ENCODE assay signal across 27 cellular contexts in genomic region chr10:97867220-97867800, GRCh38. TPM values are rescaled to one million over a fixed set of nuclear protein-coding genes. Genes with fewer than 3 reads are reported as not detected.
DNase-seq lines count a peak whose midpoint lies in the region; ATAC-seq, FAIRE-seq and TF ChIP-seq lines count a peak whose summit lies in the region.
"Had no signal": no experiment of that assay in that cellular context is flagged by ENCODE, and none has a peak within 500 bp of the region (broad histone marks: within the 10 kb centered on the region; RNA-seq: fewer than 3 reads in every experiment).

No MANE protein-coding gene starts in this region.

- no peak for TF ChIP-seq EP300 in sigmoid colon (IDR thresholded peaks at IDR 0.05)

- peak overlapping the region in 1 of 7 donors; percentile 8 for H3K27ac Mint-ChIP-seq in CD14-positive monocyte
- peak overlapping the region; percentile 28 to 41 for H3K27ac Mint-ChIP-seq in effector memory CD8-positive, alpha-beta T cell
- H3K27ac Mint-ChIP-seq: CD4-positive, alpha-beta T cell had no signal

- H3K9ac ChIP-seq in Loucy (ENCODE audit: low read depth, low read length, poor library complexity, severe bottlenecking): no peak overlapping the region

- H3K4me2 ChIP-seq in Loucy (ENCODE audit: low read depth, low read length, poor library complexity, severe bottlenecking): no peak overlapping the region

- no peaks in the 10 kb centered on the region for H3K9me2 ChIP-seq in Loucy (replicated peaks; ENCODE audit: low read depth, low read length)

- no peak for ATAC-seq in effector memory CD8-positive, alpha-beta T cell (replicated peaks)
- ATAC-seq: K562 had no signal

- no peak overlapping the region for H3K4me3 ChIP-seq in Loucy (ENCODE audit: low read length, poor library complexity, severe bottlenecking)
- H3K4me3 ChIP-seq in sigmoid colon: no peak overlapping the region
- H3K4me3 ChIP-seq: K562 had no signal

- no peaks in the 10 kb centered on the region for H3K36me3 Mint-ChIP-seq in CD14-positive monocyte
- no peaks in the 10 kb centered on the region for H3K36me3 Mint-ChIP-seq in effector memory CD8-positive, alpha-beta T cell (ENCODE audit: insufficient read depth)

- TF ChIP-seq POLR2A in sigmoid colon (IDR thresholded peaks at IDR 0.05): no peak

- intact Hi-C loops in CD14-positive monocyte (cut with micrococcal nuclease): loop anchor here in 1 of 2 donors (5.0 kb wide), 1 partner anchor 75 kb away; no protein-coding TSS in a partner anchor
- intact Hi-C loops in sigmoid colon (cut with DNase I): no loop called here

- no peak overlapping the region for H3K4me3 Mint-ChIP-seq in CD14-positive monocyte
- no peak overlapping the region for H3K4me3 Mint-ChIP-seq in effector memory CD8-positive, alpha-beta T cell
- H3K4me3 Mint-ChIP-seq: CD4-positive, alpha-beta T cell had no signal

- H3K27me3 ChIP-seq in Loucy (ENCODE audit: insufficient read depth, low read length, poor library complexity, severe bottlenecking) (no peaks in the 10 kb centered on the region), sigmoid colon (peaks cover 3 to 53% (median 5%) of the 10 kb centered on the region in 3 donors)

- TF ChIP-seq CTCF in CD14-positive monocyte (IDR thresholded peaks at IDR 0.05) (no peak), Loucy (conservative IDR thresholded peaks at IDR 0.05; ENCODE audit: low read length) (0 out of 2 replicates have a peak, but pooled peaks have one; percentile 5), sigmoid colon (IDR thresholded peaks at IDR 0.05) (no peak)

- H3K4me1 ChIP-seq in Loucy (ENCODE audit: insufficient read depth, low read length, poor library complexity, severe bottlenecking) (peaks cover 14% of the 10 kb centered on the region), sigmoid colon (peaks cover 0 to 7% (median 7%) of the 10 kb centered on the region in 4 donors)

- no peak overlapping the region for H2AFZ ChIP-seq in Loucy (ENCODE audit: low read length)

- peak; percentile 24 for DNase-seq in CD14-positive monocyte (ENCODE audit: low spot score)
- no peak for DNase-seq in effector memory CD8-positive, alpha-beta T cell
- DNase-seq in sigmoid colon: peak; percentile 21
- no peak for DNase-seq in urothelium cell line (ENCODE audit: low spot score)
- no peak for DNase-seq in NCI-H2171 treated with DMSO at 0.1 percent for 48 hours (lab: John Stamatoyannopoulos, UW)
- DNase-seq in HT-29 (ENCODE audit: low spot score): no peak
- DNase-seq: 8988T; ACHN; Calu3; CD4-positive, alpha-beta T cell; DMS79 treated with DMSO at 0.1 percent for 48 hours; GF-D8; Kasumi-1; MV-4-11; NCI-H1105; NCI-H146; NCI-H1930; NCI-H2107; NCI-H446 treated with DMSO at 0.1 percent for 48 hours; NCI-H526; Right ventricle myocardium superior; RPMI8226 had no signal

- FAIRE-seq in urothelium cell line (lab: Jason Lieb, UNC): no peak
- FAIRE-seq: GM12891, H54, K562 had no signal

- H3K27ac ChIP-seq in sigmoid colon: no peak overlapping the region

- H3K9me3 ChIP-seq in Loucy (ENCODE audit: insufficient read depth, low read depth, low read length) (no peaks in the 10 kb centered on the region), sigmoid colon (no peaks in the 10 kb centered on the region)

- 91 to 92% methylated on average over 10 of the region's 10 CpGs for WGBS in sigmoid colon, 2 donors

- peaks cover 5 to 22% (median 12%) of the 10 kb centered on the region in 3 donors for H3K27me3 Mint-ChIP-seq in CD14-positive monocyte (ENCODE audit: low read depth in 3 of 3)
- no peaks in the 10 kb centered on the region for H3K27me3 Mint-ChIP-seq in effector memory CD8-positive, alpha-beta T cell

- no peaks in the 10 kb centered on the region for H3K9me3 Mint-ChIP-seq in CD14-positive monocyte
- no peaks in the 10 kb centered on the region for H3K9me3 Mint-ChIP-seq in effector memory CD8-positive, alpha-beta T cell
- H3K9me3 Mint-ChIP-seq: CD4-positive, alpha-beta T cell had no signal

- no peaks in the 10 kb centered on the region for H4K20me1 ChIP-seq in Loucy (ENCODE audit: insufficient read depth, low read length, poor library complexity, severe bottlenecking)

- H3K4me1 Mint-ChIP-seq in CD14-positive monocyte: peaks cover 10% of the 10 kb centered on the region
- H3K4me1 Mint-ChIP-seq in effector memory CD8-positive, alpha-beta T cell (ENCODE audit: low read depth in 2 of 2): peaks cover 19% of the 10 kb centered on the region in 2 donors

- H3K79me2 ChIP-seq in Loucy (ENCODE audit: insufficient read depth, low read length): no peaks in the 10 kb centered on the region

- H3K36me3 ChIP-seq in Loucy (ENCODE audit: insufficient read depth, low read length): no peaks in the 10 kb centered on the region
- H3K36me3 ChIP-seq in sigmoid colon: no peaks in the 10 kb centered on the region

- no peaks in the 10 kb centered on the region for H3F3A ChIP-seq in Loucy (ENCODE audit: low read depth)

RNA-seq across cellular contexts. Expression of gene GOLGA7B, which starts 17.7 kb away (rescaled TPM):
- polyA plus RNA-seq in CD14-positive monocyte (not detected), sigmoid colon (1 to 10 TPM; 1.0 to 1.4 (median 1.2) TPM)
- under 1 TPM; 0.16 to 0.71 (median 0.41) TPM for total RNA-seq in sigmoid colon
- total RNA-seq in HT-29 (2014; rRNA removed; shearing (Covaris generic)): 1.1 and 1.7 TPM in 2 replicates
- total RNA-seq: MCF 10A had no signal

Comparison
In these comparisons a context has a peak if more than half of its experiments do, and no peak if none do; other contexts are left out.
1. DNase-seq: peak in CD14-positive monocyte (single experiment) and sigmoid colon (single experiment); none in effector memory CD8-positive, alpha-beta T cell (0 of 3), urothelium cell line (single experiment), NCI-H2171 treated with DMSO at 0.1 percent for 48 hours (single experiment) and HT-29 (single experiment).